Comparison of ENCODE assay signal across 1 cellular context in the genomic region with DNA sequence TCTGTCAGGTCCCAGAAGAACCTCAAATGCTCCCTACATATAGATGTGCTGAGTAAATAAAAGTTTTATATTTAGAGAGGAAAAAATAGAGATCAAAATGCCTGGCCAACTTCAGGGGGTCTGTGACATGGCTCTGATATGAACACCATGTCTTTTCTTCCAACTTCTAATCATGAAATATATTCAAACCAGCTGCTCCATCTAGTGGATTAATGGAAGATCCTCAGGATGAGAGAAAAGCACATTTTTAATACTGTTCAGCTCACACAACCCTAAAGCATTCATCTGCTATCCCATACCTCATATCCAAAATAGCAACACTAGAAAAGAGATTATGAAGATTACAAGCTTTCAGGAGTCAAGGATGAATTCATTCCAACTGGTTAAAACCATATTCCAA.
TF ChIP-seq lines count a peak whose summit lies in the region.

No MANE protein-coding gene starts in this region.

TF ChIP-seq in GM23338, 12 proteins besides CTCF, POLR2A, EP300 and RAD21 (continued from another document):
- TF ChIP-seq, protein P1, sequence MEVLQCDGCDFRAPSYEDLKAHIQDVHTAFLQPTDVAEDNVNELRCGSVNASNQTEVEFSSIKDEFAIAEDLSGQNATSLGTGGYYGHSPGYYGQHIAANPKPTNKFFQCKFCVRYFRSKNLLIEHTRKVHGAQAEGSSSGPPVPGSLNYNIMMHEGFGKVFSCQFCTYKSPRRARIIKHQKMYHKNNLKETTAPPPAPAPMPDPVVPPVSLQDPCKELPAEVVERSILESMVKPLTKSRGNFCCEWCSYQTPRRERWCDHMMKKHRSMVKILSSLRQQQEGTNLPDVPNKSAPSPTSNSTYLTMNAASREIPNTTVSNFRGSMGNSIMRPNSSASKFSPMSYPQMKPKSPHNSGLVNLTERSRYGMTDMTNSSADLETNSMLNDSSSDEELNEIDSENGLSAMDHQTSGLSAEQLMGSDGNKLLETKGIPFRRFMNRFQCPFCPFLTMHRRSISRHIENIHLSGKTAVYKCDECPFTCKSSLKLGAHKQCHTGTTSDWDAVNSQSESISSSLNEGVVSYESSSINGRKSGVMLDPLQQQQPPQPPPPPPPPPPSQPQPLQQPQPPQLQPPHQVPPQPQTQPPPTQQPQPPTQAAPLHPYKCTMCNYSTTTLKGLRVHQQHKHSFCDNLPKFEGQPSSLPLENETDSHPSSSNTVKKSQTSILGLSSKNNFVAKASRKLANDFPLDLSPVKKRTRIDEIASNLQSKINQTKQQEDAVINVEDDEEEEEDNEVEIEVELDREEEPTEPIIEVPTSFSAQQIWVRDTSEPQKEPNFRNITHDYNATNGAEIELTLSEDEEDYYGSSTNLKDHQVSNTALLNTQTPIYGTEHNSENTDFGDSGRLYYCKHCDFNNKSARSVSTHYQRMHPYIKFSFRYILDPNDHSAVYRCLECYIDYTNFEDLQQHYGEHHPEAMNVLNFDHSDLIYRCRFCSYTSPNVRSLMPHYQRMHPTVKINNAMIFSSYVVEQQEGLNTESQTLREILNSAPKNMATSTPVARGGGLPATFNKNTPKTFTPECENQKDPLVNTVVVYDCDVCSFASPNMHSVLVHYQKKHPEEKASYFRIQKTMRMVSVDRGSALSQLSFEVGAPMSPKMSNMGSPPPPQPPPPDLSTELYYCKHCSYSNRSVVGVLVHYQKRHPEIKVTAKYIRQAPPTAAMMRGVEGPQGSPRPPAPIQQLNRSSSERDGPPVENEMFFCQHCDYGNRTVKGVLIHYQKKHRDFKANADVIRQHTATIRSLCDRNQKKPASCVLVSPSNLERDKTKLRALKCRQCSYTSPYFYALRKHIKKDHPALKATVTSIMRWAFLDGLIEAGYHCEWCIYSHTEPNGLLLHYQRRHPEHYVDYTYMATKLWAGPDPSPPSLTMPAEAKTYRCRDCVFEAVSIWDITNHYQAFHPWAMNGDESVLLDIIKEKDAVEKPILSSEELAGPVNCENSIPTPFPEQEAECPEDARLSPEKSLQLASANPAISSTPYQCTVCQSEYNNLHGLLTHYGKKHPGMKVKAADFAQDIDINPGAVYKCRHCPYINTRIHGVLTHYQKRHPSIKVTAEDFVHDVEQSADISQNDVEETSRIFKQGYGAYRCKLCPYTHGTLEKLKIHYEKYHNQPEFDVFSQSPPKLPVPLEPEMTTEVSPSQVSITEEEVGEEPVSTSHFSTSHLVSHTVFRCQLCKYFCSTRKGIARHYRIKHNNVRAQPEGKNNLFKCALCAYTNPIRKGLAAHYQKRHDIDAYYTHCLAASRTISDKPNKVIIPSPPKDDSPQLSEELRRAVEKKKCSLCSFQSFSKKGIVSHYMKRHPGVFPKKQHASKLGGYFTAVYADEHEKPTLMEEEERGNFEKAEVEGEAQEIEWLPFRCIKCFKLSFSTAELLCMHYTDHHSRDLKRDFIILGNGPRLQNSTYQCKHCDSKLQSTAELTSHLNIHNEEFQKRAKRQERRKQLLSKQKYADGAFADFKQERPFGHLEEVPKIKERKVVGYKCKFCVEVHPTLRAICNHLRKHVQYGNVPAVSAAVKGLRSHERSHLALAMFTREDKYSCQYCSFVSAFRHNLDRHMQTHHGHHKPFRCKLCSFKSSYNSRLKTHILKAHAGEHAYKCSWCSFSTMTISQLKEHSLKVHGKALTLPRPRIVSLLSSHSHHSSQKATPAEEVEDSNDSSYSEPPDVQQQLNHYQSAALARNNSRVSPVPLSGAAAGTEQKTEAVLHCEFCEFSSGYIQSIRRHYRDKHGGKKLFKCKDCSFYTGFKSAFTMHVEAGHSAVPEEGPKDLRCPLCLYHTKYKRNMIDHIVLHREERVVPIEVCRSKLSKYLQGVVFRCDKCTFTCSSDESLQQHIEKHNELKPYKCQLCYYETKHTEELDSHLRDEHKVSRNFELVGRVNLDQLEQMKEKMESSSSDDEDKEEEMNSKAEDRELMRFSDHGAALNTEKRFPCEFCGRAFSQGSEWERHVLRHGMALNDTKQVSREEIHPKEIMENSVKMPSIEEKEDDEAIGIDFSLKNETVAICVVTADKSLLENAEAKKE (CRISPR knock-in tag; IDR thresholded peaks at IDR 0.05), result no peak
- TF ChIP-seq ZNF114 (CRISPR knock-in tag; IDR thresholded peaks at IDR 0.05), result no peak
- TF ChIP-seq POLR2AphosphoS5 (IDR thresholded peaks at IDR 0.05; ENCODE audit: low read depth), result no peak
- TF ChIP-seq STAT1 (IDR thresholded peaks at IDR 0.05; ENCODE audit: unreplicated experiment), result no peak
- TF ChIP-seq NANOG (IDR thresholded peaks at IDR 0.05; ENCODE audit: borderline replicate concordance), result no peak
- no peak for TF ChIP-seq CREB1 (CRISPR knock-in tag; IDR thresholded peaks at IDR 0.05; ENCODE audit: low read depth)
- TF ChIP-seq EZH2phosphoT487 (IDR thresholded peaks at IDR 0.05; ENCODE audit: unreplicated experiment), result no peak
- TF ChIP-seq, protein P2, sequence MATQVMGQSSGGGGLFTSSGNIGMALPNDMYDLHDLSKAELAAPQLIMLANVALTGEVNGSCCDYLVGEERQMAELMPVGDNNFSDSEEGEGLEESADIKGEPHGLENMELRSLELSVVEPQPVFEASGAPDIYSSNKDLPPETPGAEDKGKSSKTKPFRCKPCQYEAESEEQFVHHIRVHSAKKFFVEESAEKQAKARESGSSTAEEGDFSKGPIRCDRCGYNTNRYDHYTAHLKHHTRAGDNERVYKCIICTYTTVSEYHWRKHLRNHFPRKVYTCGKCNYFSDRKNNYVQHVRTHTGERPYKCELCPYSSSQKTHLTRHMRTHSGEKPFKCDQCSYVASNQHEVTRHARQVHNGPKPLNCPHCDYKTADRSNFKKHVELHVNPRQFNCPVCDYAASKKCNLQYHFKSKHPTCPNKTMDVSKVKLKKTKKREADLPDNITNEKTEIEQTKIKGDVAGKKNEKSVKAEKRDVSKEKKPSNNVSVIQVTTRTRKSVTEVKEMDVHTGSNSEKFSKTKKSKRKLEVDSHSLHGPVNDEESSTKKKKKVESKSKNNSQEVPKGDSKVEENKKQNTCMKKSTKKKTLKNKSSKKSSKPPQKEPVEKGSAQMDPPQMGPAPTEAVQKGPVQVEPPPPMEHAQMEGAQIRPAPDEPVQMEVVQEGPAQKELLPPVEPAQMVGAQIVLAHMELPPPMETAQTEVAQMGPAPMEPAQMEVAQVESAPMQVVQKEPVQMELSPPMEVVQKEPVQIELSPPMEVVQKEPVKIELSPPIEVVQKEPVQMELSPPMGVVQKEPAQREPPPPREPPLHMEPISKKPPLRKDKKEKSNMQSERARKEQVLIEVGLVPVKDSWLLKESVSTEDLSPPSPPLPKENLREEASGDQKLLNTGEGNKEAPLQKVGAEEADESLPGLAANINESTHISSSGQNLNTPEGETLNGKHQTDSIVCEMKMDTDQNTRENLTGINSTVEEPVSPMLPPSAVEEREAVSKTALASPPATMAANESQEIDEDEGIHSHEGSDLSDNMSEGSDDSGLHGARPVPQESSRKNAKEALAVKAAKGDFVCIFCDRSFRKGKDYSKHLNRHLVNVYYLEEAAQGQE (IDR thresholded peaks at IDR 0.05; ENCODE audit: unreplicated experiment), result no peak
